18 cellular contexts compared by ENCODE assay signal in the genomic region with DNA sequence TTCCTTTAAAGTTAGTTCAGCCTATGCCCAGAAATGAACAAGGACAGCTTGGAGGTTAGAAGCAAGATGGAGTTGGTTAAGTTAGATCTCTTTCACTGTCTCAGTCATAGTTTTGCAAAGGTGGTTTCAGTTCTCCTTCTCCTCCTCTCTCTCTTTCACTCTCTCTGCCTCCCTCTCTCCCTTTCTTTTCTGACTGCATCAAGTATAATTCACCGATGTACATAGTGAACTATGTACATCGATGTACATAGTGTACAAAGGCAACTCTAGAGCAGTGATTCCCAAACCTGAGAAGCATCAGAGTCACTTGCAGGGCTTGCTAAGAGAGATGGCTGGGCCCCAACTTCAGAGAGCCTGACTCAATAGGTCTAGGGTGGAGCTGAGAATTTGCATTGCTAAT.
A peak's percentile ranks its signal among the peaks of the same experiment; 100 is the strongest.
DNase-seq lines count a peak whose midpoint lies in the region; ATAC-seq and TF ChIP-seq lines count a peak whose summit lies in the region.
"Had no signal": no experiment of that assay in that cellular context is flagged by ENCODE, and none has a peak within 500 bp of the region (broad histone marks: within the 10 kb centered on the region; RNA-seq: fewer than 3 reads in every experiment).

No MANE protein-coding gene starts in this region.

- CTCF ChIA-PET in WTC11 (lab: Charles Lee), result interaction anchor here (0.5 kb wide), 1 partner anchor 43 kb away, joined by 4 read pairs; no protein-coding TSS in a partner anchor

- no peak overlapping the region for H3K4me3 ChIP-seq in NT2/D1 (ENCODE audit: insufficient read length, low read depth)
- H3K4me3 ChIP-seq: A549; BLaER1 treated with 17β-estradiol and CSF1 and Interleukin-3, amounts not matched to agents 10 nM and 100 nM; GM12878 had no signal

- H3K36me3 Mint-ChIP-seq in WTC11, result peaks cover 18% of the 10 kb centered on the region
- H3K36me3 Mint-ChIP-seq: CD8-positive, alpha-beta T cell had no signal

- H3K9me3 ChIP-seq in NT2/D1 (ENCODE audit: insufficient read depth, low read length), result peaks cover 11% of the 10 kb centered on the region; the same call in 1 of the 2 replicates

- peaks cover 31% of the 10 kb centered on the region for H3K4me1 Mint-ChIP-seq in WTC11
- H3K4me1 Mint-ChIP-seq: B cell had no signal

- H3K9me3 Mint-ChIP-seq in WTC11, result peaks cover 19% of the 10 kb centered on the region

- TF ChIP-seq CTCF in WTC11 (IDR thresholded peaks at IDR 0.05), result no peak

- POLR2A ChIA-PET in WTC11 (lab: Charles Lee), result interaction anchor here (0.6 kb wide), 1 partner anchor 305 kb away, joined by 4 read pairs; no protein-coding TSS in a partner anchor

- DNase-seq in NCI-H526 treated with DMSO at 0.1 percent for 48 hours (lab: John Stamatoyannopoulos, UW) (peak; percentile 26), NCI-H526 (lab: John Stamatoyannopoulos, UW) (no peak), NT2/D1 (ENCODE audit: low read depth, low spot score) (peak; percentile 20), WTC11 (ENCODE audit: low spot score) (no peak), GM19240 (ENCODE audit: insufficient read length, low spot score) (no peak), MV-4-11 (lab: John Stamatoyannopoulos, UW) (no peak)
- no peak for DNase-seq in stimulated activated CD4-positive, alpha-beta T cell treated with anti-CD3 and anti-CD28 coated beads, Interleukin-2, amount 100 ng/mL, for 24 hours
- DNase-seq: AML-193; Caco-2; Calu3; CD4-positive, alpha-beta T cell; CD8-positive, alpha-beta T cell; DMS79 treated with DMSO at 0.1 percent for 48 hours; GDM1 had no signal

- H3K27ac Mint-ChIP-seq in WTC11, result no peak overlapping the region
- H3K27ac Mint-ChIP-seq: B cell; CD4-positive, alpha-beta T cell; CD8-positive, alpha-beta T cell had no signal

- no peaks in the 10 kb centered on the region for H3K36me3 ChIP-seq in NT2/D1 (ENCODE audit: insufficient read depth, insufficient read length, low read length)
- H3K36me3 ChIP-seq: BLaER1 treated with 17β-estradiol and CSF1 and Interleukin-3, amounts not matched to agents 10 nM and 100 nM had no signal

- H3K4me1 ChIP-seq in NT2/D1 (ENCODE audit: insufficient read depth, insufficient read length), result no peaks in the 10 kb centered on the region
- H3K4me1 ChIP-seq: A549, Caco-2 had no signal

- ATAC-seq in WTC11, result peak; percentile 77
- ATAC-seq: CD8-positive, alpha-beta T cell; GM12878 had no signal

- peaks cover 4% of the 10 kb centered on the region for H3K27me3 ChIP-seq in NT2/D1 (ENCODE audit: insufficient read depth, insufficient read length)
- H3K27me3 ChIP-seq: BLaER1 treated with 17β-estradiol and CSF1 and Interleukin-3, amounts not matched to agents 10 nM and 100 nM had no signal

- peaks cover 24% of the 10 kb centered on the region for H3K27me3 Mint-ChIP-seq in WTC11 (ENCODE audit: low read depth)
- H3K27me3 Mint-ChIP-seq: B cell; CD4-positive, alpha-beta T cell had no signal

- H3K4me3 Mint-ChIP-seq in WTC11, result no peak overlapping the region
- H3K4me3 Mint-ChIP-seq: B cell; CD4-positive, alpha-beta T cell; CD8-positive, alpha-beta T cell had no signal

- H3K9ac ChIP-seq in NT2/D1 (ENCODE audit: insufficient read length, low read depth), result no peak overlapping the region
- H3K9ac ChIP-seq: BLaER1 treated with 17β-estradiol and CSF1 and Interleukin-3, amounts not matched to agents 10 nM and 100 nM had no signal

TF ChIP-seq in WTC11, 78 proteins besides CTCF, POLR2A, EP300 and RAD21:
- TF ChIP-seq TP53 (CRISPR knock-in tag; IDR thresholded peaks at IDR 0.05) (no peak), ZNF219 (CRISPR knock-in tag; IDR thresholded peaks at IDR 0.05; ENCODE audit: borderline replicate concordance) (no peak), GTF2I (CRISPR knock-in tag; conservative IDR thresholded peaks at IDR 0.05) (no peak)
- TF ChIP-seq, protein P1, sequence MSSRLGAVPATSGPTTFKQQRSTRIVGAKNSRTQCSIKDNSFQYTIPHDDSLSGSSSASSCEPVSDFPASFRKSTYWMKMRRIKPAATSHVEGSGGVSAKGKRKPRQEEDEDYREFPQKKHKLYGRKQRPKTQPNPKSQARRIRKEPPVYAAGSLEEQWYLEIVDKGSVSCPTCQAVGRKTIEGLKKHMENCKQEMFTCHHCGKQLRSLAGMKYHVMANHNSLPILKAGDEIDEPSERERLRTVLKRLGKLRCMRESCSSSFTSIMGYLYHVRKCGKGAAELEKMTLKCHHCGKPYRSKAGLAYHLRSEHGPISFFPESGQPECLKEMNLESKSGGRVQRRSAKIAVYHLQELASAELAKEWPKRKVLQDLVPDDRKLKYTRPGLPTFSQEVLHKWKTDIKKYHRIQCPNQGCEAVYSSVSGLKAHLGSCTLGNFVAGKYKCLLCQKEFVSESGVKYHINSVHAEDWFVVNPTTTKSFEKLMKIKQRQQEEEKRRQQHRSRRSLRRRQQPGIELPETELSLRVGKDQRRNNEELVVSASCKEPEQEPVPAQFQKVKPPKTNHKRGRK (CRISPR knock-in tag; IDR thresholded peaks at IDR 0.05; ENCODE audit: borderline replicate concordance), result no peak
- TF ChIP-seq, protein P2, sequence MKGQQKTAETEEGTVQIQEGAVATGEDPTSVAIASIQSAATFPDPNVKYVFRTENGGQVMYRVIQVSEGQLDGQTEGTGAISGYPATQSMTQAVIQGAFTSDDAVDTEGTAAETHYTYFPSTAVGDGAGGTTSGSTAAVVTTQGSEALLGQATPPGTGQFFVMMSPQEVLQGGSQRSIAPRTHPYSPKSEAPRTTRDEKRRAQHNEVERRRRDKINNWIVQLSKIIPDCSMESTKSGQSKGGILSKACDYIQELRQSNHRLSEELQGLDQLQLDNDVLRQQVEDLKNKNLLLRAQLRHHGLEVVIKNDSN (CRISPR knock-in tag; IDR thresholded peaks at IDR 0.05), result no peak
- TF ChIP-seq, protein P3, sequence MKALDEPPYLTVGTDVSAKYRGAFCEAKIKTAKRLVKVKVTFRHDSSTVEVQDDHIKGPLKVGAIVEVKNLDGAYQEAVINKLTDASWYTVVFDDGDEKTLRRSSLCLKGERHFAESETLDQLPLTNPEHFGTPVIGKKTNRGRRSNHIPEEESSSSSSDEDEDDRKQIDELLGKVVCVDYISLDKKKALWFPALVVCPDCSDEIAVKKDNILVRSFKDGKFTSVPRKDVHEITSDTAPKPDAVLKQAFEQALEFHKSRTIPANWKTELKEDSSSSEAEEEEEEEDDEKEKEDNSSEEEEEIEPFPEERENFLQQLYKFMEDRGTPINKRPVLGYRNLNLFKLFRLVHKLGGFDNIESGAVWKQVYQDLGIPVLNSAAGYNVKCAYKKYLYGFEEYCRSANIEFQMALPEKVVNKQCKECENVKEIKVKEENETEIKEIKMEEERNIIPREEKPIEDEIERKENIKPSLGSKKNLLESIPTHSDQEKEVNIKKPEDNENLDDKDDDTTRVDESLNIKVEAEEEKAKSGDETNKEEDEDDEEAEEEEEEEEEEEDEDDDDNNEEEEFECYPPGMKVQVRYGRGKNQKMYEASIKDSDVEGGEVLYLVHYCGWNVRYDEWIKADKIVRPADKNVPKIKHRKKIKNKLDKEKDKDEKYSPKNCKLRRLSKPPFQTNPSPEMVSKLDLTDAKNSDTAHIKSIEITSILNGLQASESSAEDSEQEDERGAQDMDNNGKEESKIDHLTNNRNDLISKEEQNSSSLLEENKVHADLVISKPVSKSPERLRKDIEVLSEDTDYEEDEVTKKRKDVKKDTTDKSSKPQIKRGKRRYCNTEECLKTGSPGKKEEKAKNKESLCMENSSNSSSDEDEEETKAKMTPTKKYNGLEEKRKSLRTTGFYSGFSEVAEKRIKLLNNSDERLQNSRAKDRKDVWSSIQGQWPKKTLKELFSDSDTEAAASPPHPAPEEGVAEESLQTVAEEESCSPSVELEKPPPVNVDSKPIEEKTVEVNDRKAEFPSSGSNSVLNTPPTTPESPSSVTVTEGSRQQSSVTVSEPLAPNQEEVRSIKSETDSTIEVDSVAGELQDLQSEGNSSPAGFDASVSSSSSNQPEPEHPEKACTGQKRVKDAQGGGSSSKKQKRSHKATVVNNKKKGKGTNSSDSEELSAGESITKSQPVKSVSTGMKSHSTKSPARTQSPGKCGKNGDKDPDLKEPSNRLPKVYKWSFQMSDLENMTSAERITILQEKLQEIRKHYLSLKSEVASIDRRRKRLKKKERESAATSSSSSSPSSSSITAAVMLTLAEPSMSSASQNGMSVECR (CRISPR knock-in tag; IDR thresholded peaks at IDR 0.05; ENCODE audit: borderline replicate concordance), result no peak

Comparison
In these comparisons a context has a peak if more than half of its experiments do, and no peak if none do; other contexts are left out.
1. DNase-seq: peak in NCI-H526 treated with DMSO at 0.1 percent for 48 hours (single experiment) and NT2/D1 (single experiment); none in NCI-H526 (0 of 2), WTC11 (single experiment), GM19240 (single experiment), MV-4-11 (single experiment) and stimulated activated CD4-positive, alpha-beta T cell treated with anti-CD3 and anti-CD28 coated beads, Interleukin-2, amount 100 ng/mL, for 24 hours (0 of 2).